In the genomic region with DNA sequence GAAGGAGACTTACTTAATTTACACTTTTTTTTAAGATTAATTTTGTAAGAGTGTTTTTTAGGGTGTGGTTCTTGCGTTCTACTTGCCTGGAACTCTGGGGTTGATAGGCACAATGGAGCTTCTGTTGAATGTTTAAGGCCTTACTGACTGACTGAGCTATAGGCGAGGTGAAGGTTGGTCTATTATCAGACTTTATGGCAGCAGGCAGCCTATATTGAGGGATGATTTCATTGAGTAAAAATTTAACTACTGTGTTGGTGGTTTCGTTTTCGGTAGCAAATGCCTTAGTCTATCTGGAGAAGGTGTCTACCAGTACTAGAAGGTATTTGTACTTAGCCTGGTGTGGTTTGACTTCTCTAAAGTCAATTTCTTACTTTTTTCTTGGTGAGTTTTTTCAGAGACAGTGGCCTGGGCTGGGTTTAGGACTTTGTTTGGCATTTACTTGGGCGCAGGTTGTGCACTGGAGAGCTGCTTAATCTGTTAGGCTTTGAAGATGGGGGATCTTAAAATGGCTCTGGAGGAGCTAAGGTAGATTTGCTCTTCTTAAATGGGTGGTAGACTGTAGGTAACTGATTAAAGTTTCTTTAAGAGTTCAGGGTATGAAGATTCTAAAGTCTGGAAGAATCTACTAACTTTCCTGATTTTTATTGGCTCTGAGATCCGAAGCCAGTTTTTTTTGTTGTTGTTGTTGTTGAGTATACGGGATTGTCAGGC, we compare ENCODE assay signal across 7 cellular contexts.
DNase-seq lines count a peak whose midpoint lies in the region; FAIRE-seq and TF ChIP-seq lines count a peak whose summit lies in the region.
"Not testable (repeated sequence)": the region's sequence is repeated elsewhere in the genome, so short reads cannot be mapped to it uniquely, and the experiment has no call there.

No MANE protein-coding gene starts in this region.

- peak overlapping the region; percentile 8 for H3K4me2 ChIP-seq in keratinocyte (ENCODE audit: control insufficient read depth, extremely low read depth, insufficient read depth, low read depth, low read length)
- not testable (repeated sequence) for H3K4me2 ChIP-seq in neural progenitor cell

- H3K4me1 Mint-ChIP-seq in activated naive CD4-positive, alpha-beta T cell treated with anti-CD3 and anti-CD28 coated beads, Interleukin-2, amount 50 U/mL, for 24 hours, result peaks cover 16% of the 10 kb centered on the region
- peaks cover 21% of the 10 kb centered on the region for H3K4me1 Mint-ChIP-seq in neural progenitor cell

- not testable (repeated sequence) for H3K9me1 ChIP-seq in keratinocyte (ENCODE audit: control insufficient read depth, extremely low read depth, insufficient read depth, low read length)

- TF ChIP-seq CTCF in keratinocyte (optimal IDR thresholded peaks at IDR 0.05 in 1 of 3, IDR thresholded peaks at IDR 0.05 in 1 of 3, conservative IDR thresholded peaks at IDR 0.05 in 1 of 3; ENCODE audit: extremely low read depth in 1 of 3, insufficient read depth in 2 of 3, low read length in 3 of 3); neural progenitor cell (IDR thresholded peaks at IDR 0.05): not testable (repeated sequence)

- not testable (repeated sequence) for H4K20me1 ChIP-seq in keratinocyte (ENCODE audit: control insufficient read depth, extremely low read depth, insufficient read depth, low read length); neural progenitor cell (ENCODE audit: low read depth)

- not testable (repeated sequence) for H3K9ac ChIP-seq in keratinocyte (ENCODE audit: control insufficient read depth, extremely low read depth, insufficient read depth, low read length); neural progenitor cell

- H3K27me3 Mint-ChIP-seq in activated naive CD4-positive, alpha-beta T cell treated with anti-CD3 and anti-CD28 coated beads, Interleukin-2, amount 50 U/mL, for 24 hours; neural progenitor cell (ENCODE audit: insufficient read depth, low read depth): not testable (repeated sequence)

- H3K36me3 ChIP-seq in keratinocyte (ENCODE audit: control insufficient read depth in 2 of 2, extremely low read depth in 1 of 2, insufficient read depth in 2 of 2, low read length in 2 of 2); neural progenitor cell: not testable (repeated sequence)

- in situ Hi-C loops in Caki2 (cut with HindIII; ENCODE audit: low pct_unique_long_range_greater_than_20kb, low sequenced_read_pairs), result not testable (repeated sequence)

- not testable (repeated sequence) for H3K9me3 ChIP-seq in keratinocyte (ENCODE audit: control insufficient read depth, low read depth, low read length); neural progenitor cell (ENCODE audit: low read depth)

- H3F3A ChIP-seq in neural progenitor cell (ENCODE audit: low read depth), result not testable (repeated sequence)

- not testable (repeated sequence) for H3K36me3 Mint-ChIP-seq in activated naive CD4-positive, alpha-beta T cell treated with anti-CD3 and anti-CD28 coated beads, Interleukin-2, amount 50 U/mL, for 24 hours; neural progenitor cell

- DNase-seq in Caki2 (ENCODE audit: low read depth) (peak; percentile 2), HT1080 (ENCODE audit: low read depth) (peak; percentile 30), SW480 (ENCODE audit: low spot score) (peak; percentile 60)
- not testable (repeated sequence) for DNase-seq in keratinocyte (ENCODE audit: low read depth, low spot score); neural progenitor cell (ENCODE audit: low spot score)

- H3K4me3 Mint-ChIP-seq in activated naive CD4-positive, alpha-beta T cell treated with anti-CD3 and anti-CD28 coated beads, Interleukin-2, amount 50 U/mL, for 24 hours, result peak overlapping the region; percentile 69
- H3K4me3 Mint-ChIP-seq in neural progenitor cell, result not testable (repeated sequence)

- not testable (repeated sequence) for H3K4me1 ChIP-seq in keratinocyte (ENCODE audit: control insufficient read depth, extremely low read depth, insufficient read depth, low read length); neural progenitor cell

- H3K27ac Mint-ChIP-seq in activated naive CD4-positive, alpha-beta T cell treated with anti-CD3 and anti-CD28 coated beads, Interleukin-2, amount 50 U/mL, for 24 hours, result peak overlapping the region; percentile 33
- peak overlapping the region; percentile 85 for H3K27ac Mint-ChIP-seq in neural progenitor cell

- H3K79me2 ChIP-seq in keratinocyte (ENCODE audit: control insufficient read depth, insufficient read depth, low read length); neural progenitor cell (ENCODE audit: low read depth): not testable (repeated sequence)

- H3K27me3 ChIP-seq in keratinocyte (ENCODE audit: control insufficient read depth, extremely low read depth, insufficient read depth, low read length); neural progenitor cell: not testable (repeated sequence)

- not testable (repeated sequence) for H3K4me3 ChIP-seq in keratinocyte (ENCODE audit: control insufficient read depth in 2 of 3, extremely low read depth in 1 of 3, insufficient read depth in 2 of 3, low read depth in 1 of 3, low read length in 3 of 3); neural progenitor cell

- peak; percentile 31 for FAIRE-seq in colon (lab: Jason Lieb, UNC)
- FAIRE-seq in keratinocyte (lab: Jason Lieb, UNC), result not testable (repeated sequence)

- H3K9me3 Mint-ChIP-seq in activated naive CD4-positive, alpha-beta T cell treated with anti-CD3 and anti-CD28 coated beads, Interleukin-2, amount 50 U/mL, for 24 hours; neural progenitor cell: not testable (repeated sequence)

- H3K27ac ChIP-seq in keratinocyte (ENCODE audit: control insufficient read depth, insufficient read depth, low read length), result peak overlapping the region; percentile 14
- H3K27ac ChIP-seq in neural progenitor cell, result not testable (repeated sequence)

- H2AFZ ChIP-seq in keratinocyte (ENCODE audit: control insufficient read depth, low read length); neural progenitor cell (replicated peaks): not testable (repeated sequence)

- dilution Hi-C loops in keratinocyte (cut with MboI; ENCODE audit: extremely low pct_ligation_motif_present, low sequenced_read_pairs), result not testable (repeated sequence)
